ENCODE assay signal across 11 cellular contexts in genomic region chr19:50722248-50723013, GRCh38. TPM values are rescaled to one million over a fixed set of nuclear protein-coding genes. Genes with fewer than 3 reads are reported as not detected.
DNase-seq lines count a peak whose midpoint lies in the region; ATAC-seq and TF ChIP-seq lines count a peak whose summit lies in the region.
"Had no signal": no experiment of that assay in that cellular context is flagged by ENCODE, and none has a peak within 500 bp of the region (broad histone marks: within the 10 kb centered on the region; RNA-seq: fewer than 3 reads in every experiment).

No MANE protein-coding gene starts in this region.

- peak overlapping the region; percentile 90 for H3K4me3 ChIP-seq in fibroblast of the aortic adventitia (ENCODE audit: low read depth, low read length)
- peak overlapping the region; percentile 73 for H3K4me3 ChIP-seq in skeletal muscle cell (ENCODE audit: low read depth, low read length)

- TF ChIP-seq CTCF in fibroblast of the aortic adventitia (IDR thresholded peaks at IDR 0.05; ENCODE audit: insufficient read depth, low read length) (no peak), omental fat pad (IDR thresholded peaks at IDR 0.05) (no peak)

- DNase-seq in G401 (ENCODE audit: low spot score) (peak; percentile 16), RKO (ENCODE audit: low spot score) (peak; percentile 89), fibroblast of the aortic adventitia (ENCODE audit: low read depth) (no peak), skeletal muscle cell (ENCODE audit: low read depth) (no peak), substantia nigra (lab: John Stamatoyannopoulos, UW) (no peak), omental fat pad (ENCODE audit: low spot score) (no peak)
- no peak for DNase-seq in activated CD4-positive, alpha-beta T cell treated with anti-CD3 and anti-CD28 coated beads, Interleukin-2, amount 50 U/mL, for 1 hour
- DNase-seq: activated naive CD4-positive, alpha-beta T cell; kidney glomerular epithelial cell; stimulated activated naive CD4-positive, alpha-beta T cell treated with Interleukin-2 at 50 U/mL for 16 hours had no signal

- H3K27ac ChIP-seq in substantia nigra (ENCODE audit: low read depth, low read length, poor library complexity, severe bottlenecking): no peak overlapping the region

- in situ Hi-C loops in G401 (cut with HindIII; ENCODE audit: low sequenced_read_pairs): no loop called here

- ATAC-seq in HG02885 (IDR thresholded peaks at IDR 0.05; ENCODE audit: poor library complexity, unreplicated experiment) (no peak), omental fat pad (ENCODE audit: low FRiP score) (no peak)

RNA-seq across cellular contexts. Expression of gene CLEC11A, which starts 0.7 kb away (rescaled TPM):
- total RNA-seq in G401 (2014; rRNA removed; shearing (Covaris generic)): 91.4 and 132 TPM in 2 replicates
- total RNA-seq in fibroblast of the aortic adventitia (ENCODE audit: low replicate concordance) (21.8 and 71.8 TPM in 2 replicates), omental fat pad (10 to 100 TPM; 17.1 to 32.0 (median 21.9) TPM)

RNA-seq across cellular contexts. Expression of gene SHANK1, which starts 2.8 kb away (rescaled TPM):
- total RNA-seq in G401 (2014; rRNA removed; shearing (Covaris generic)): 14.0 and 16.4 TPM in 2 replicates
- total RNA-seq in fibroblast of the aortic adventitia (ENCODE audit: low replicate concordance): 2.6 and 4.2 TPM in 2 replicates
- 1 to 10 TPM in 1 of 4 donors, under 1 TPM in 1, not detected in 2; 0.37 to 2.2 TPM for total RNA-seq in omental fat pad

RNA-seq across cellular contexts. Expression of gene GPR32, which starts 47.8 kb away (rescaled TPM):
- not detected in 2 replicates for total RNA-seq in G401 (2014; rRNA removed; shearing (Covaris generic))
- total RNA-seq in fibroblast of the aortic adventitia (ENCODE audit: low replicate concordance) (not detected in 2 replicates), omental fat pad (not detected)

Comparison
In these comparisons a context has a peak if more than half of its experiments do, and no peak if none do; other contexts are left out.
1. DNase-seq: peak in G401 (single experiment) and RKO (single experiment); none in fibroblast of the aortic adventitia (single experiment), skeletal muscle cell (single experiment), substantia nigra (0 of 49), omental fat pad (single experiment) and activated CD4-positive, alpha-beta T cell treated with anti-CD3 and anti-CD28 coated beads, Interleukin-2, amount 50 U/mL, for 1 hour (single experiment).